ENCODE assay signal across 28 cellular contexts in the genomic region with DNA sequence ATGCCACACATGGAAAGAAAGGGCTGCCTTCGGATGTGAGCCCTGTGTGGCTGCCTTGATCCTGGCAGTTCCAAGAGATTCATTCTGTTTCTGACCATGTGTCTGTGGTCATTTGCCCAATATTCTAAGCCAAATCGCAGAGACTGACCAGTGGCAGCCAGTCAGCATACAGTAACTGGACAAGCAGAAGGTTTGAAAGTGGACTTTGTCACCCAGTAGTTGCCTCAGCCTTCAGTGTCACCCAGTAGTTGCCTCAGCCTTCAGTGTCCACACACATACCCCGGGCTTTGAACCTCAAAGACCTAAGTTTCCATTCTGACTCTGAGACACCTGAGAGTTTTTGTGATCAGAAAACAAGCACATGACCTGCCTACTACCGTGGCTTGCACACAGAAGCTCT. TPM values are rescaled to one million over a fixed set of nuclear protein-coding genes. Genes with fewer than 3 reads are reported as not detected.
DNase-seq lines count a peak whose midpoint lies in the region; ATAC-seq and TF ChIP-seq lines count a peak whose summit lies in the region.
"Had no signal": no experiment of that assay in that cellular context is flagged by ENCODE, and none has a peak within 500 bp of the region (broad histone marks: within the 10 kb centered on the region; RNA-seq: fewer than 3 reads in every experiment).

No MANE protein-coding gene starts in this region.

- no peak for TF ChIP-seq CTCF in fibroblast of mammary gland (conservative IDR thresholded peaks at IDR 0.05; ENCODE audit: control insufficient read depth, insufficient read depth, low read depth, low read length)
- TF ChIP-seq CTCF in sigmoid colon (IDR thresholded peaks at IDR 0.05): no peak
- TF ChIP-seq CTCF in thyroid gland (IDR thresholded peaks at IDR 0.05): no peak

- no peak overlapping the region for H3K4me3 Mint-ChIP-seq in activated CD4-positive, alpha-beta T cell treated with anti-CD3 and anti-CD28 coated beads, Interleukin-2, amount 10 ng/mL, durations not matched to agents 24 days and 14 days

- H3K27ac Mint-ChIP-seq in activated CD4-positive, alpha-beta T cell treated with anti-CD3 and anti-CD28 coated beads, Interleukin-2, amount 10 ng/mL, durations not matched to agents 24 days and 14 days: no peak overlapping the region
- H3K27ac Mint-ChIP-seq: CD14-positive monocyte had no signal

- no peaks in the 10 kb centered on the region for H3K27me3 Mint-ChIP-seq in activated CD4-positive, alpha-beta T cell treated with anti-CD3 and anti-CD28 coated beads, Interleukin-2, amount 10 ng/mL, durations not matched to agents 24 days and 14 days

- H3K9me3 ChIP-seq in sigmoid colon (no peaks in the 10 kb centered on the region), thyroid gland (no peaks in the 10 kb centered on the region)
- H3K9me3 ChIP-seq: BE2C had no signal

- 82 to 83% methylated on average over 4 of the region's 4 CpGs for WGBS in sigmoid colon, 2 donors
- 90 to 91% methylated on average over 4 of the region's 4 CpGs for WGBS in thyroid gland, 2 donors

- no peaks in the 10 kb centered on the region for H3K9me3 Mint-ChIP-seq in activated CD4-positive, alpha-beta T cell treated with anti-CD3 and anti-CD28 coated beads, Interleukin-2, amount 10 ng/mL, durations not matched to agents 24 days and 14 days

- DNase-seq in activated CD4-positive, alpha-beta T cell treated with anti-CD3 and anti-CD28 coated beads, Interleukin-2, amount 10 ng/mL, durations not matched to agents 24 days and 14 days: peak; percentile 51
- DNase-seq in activated CD4-positive, alpha-beta T cell treated with anti-CD3 and anti-CD28 coated beads, Interleukin-2, amount 50 U/mL, for 4 hours: no peak
- DNase-seq in fibroblast of mammary gland (ENCODE audit: low read depth) (peak; percentile 22), medulla oblongata (ENCODE audit: extremely low spot score) (peak; percentile 22), sigmoid colon (no peak), thyroid gland (no peak), NCI-H1048 (lab: John Stamatoyannopoulos, UW) (no peak)
- DNase-seq: ACHN, BE2C, Calu3, DMS79 treated with DMSO at 0.1 percent for 48 hours, GF-D8, GOT3, Kasumi-1, MV-4-11, NCI-H1105 treated with DMSO at 0.1 percent for 48 hours, NCI-H146, NCI-H1930, NCI-H526 treated with DMSO at 0.1 percent for 48 hours, SHP77 had no signal

- H3K4me1 ChIP-seq in sigmoid colon (peaks cover 0 to 18% (median 15%) of the 10 kb centered on the region in 4 donors), thyroid gland (peaks cover 0 to 23% of the 10 kb centered on the region in 2 donors)
- H3K4me1 ChIP-seq: BE2C had no signal

- H3K27ac ChIP-seq in sigmoid colon: no peak overlapping the region
- H3K27ac ChIP-seq in thyroid gland: no peak overlapping the region
- H3K27ac ChIP-seq: 22Rv1, RWPE1 had no signal

- H3K4me1 Mint-ChIP-seq in activated CD4-positive, alpha-beta T cell treated with anti-CD3 and anti-CD28 coated beads, Interleukin-2, amount 10 ng/mL, durations not matched to agents 24 days and 14 days: peaks cover 17% of the 10 kb centered on the region

- intact Hi-C loops in activated CD4-positive, alpha-beta T cell treated with anti-CD3 and anti-CD28 coated beads, Interleukin-2, amount 10 ng/mL, durations not matched to agents 24 days and 14 days (cut with micrococcal nuclease): loop anchor here (5.0 to 10.0 kb wide), 3 partner anchors 82 to 165 kb away; a partner anchor contains a TSS
- intact Hi-C loops in sigmoid colon (cut with DNase I) (no loop called here), thyroid gland (cut with DNase I) (no loop called here)

- H3K4me3 ChIP-seq in fibroblast of mammary gland (ENCODE audit: control insufficient read depth, low read depth, low read length): no peak overlapping the region
- H3K4me3 ChIP-seq in sigmoid colon: no peak overlapping the region
- no peak overlapping the region for H3K4me3 ChIP-seq in thyroid gland (replicated peaks in 1 of 3)
- H3K4me3 ChIP-seq: K562 had no signal

- ATAC-seq in HG03378 (IDR thresholded peaks at IDR 0.05; ENCODE audit: unreplicated experiment): no peak
- ATAC-seq: HCT116, K562 had no signal

- H3K36me3 ChIP-seq in sigmoid colon: no peaks in the 10 kb centered on the region
- H3K36me3 ChIP-seq in thyroid gland: no peaks in the 10 kb centered on the region
- H3K36me3 ChIP-seq: BE2C had no signal

- no peak for TF ChIP-seq EP300 in sigmoid colon (IDR thresholded peaks at IDR 0.05)

- H3K27me3 ChIP-seq in sigmoid colon (no peaks in the 10 kb centered on the region), thyroid gland (no peaks in the 10 kb centered on the region)
- H3K27me3 ChIP-seq: BE2C had no signal

- TF ChIP-seq POLR2A in sigmoid colon (IDR thresholded peaks at IDR 0.05) (no peak), thyroid gland (IDR thresholded peaks at IDR 0.05) (no peak)

- peaks cover 7% of the 10 kb centered on the region for H3K36me3 Mint-ChIP-seq in activated CD4-positive, alpha-beta T cell treated with anti-CD3 and anti-CD28 coated beads, Interleukin-2, amount 10 ng/mL, durations not matched to agents 24 days and 14 days (ENCODE audit: low read depth)

RNA-seq across cellular contexts. Expression of a gene that starts 5.0 kb away (rescaled TPM):
- 0.38 and 0.49 TPM in 2 replicates for total RNA-seq in activated CD4-positive, alpha-beta T cell treated with anti-CD3 and anti-CD28 coated beads, Interleukin-2, amount 10 ng/mL, durations not matched to agents 24 days and 14 days
- total RNA-seq in sigmoid colon: under 1 TPM in 1 of 4 donors, not detected in 3; 0.83 TPM
- polyA plus RNA-seq in sigmoid colon: under 1 TPM in 1 of 3 donors, not detected in 2; 0.12 TPM
- total RNA-seq in thyroid gland: 1 to 10 TPM in 1 of 4 donors, not detected in 3; 1.9 TPM
- total RNA-seq: Calu3, K562, MCF 10A, SK-MEL-5 had no signal
- polyA plus RNA-seq: CD14-positive monocyte, K562 had no signal

Comparison
In these comparisons a context has a peak if more than half of its experiments do, and no peak if none do; other contexts are left out.
1. DNase-seq: peak in activated CD4-positive, alpha-beta T cell treated with anti-CD3 and anti-CD28 coated beads, Interleukin-2, amount 10 ng/mL, durations not matched to agents 24 days and 14 days (single experiment), fibroblast of mammary gland (single experiment) and medulla oblongata (single experiment); none in activated CD4-positive, alpha-beta T cell treated with anti-CD3 and anti-CD28 coated beads, Interleukin-2, amount 50 U/mL, for 4 hours (0 of 2), sigmoid colon (single experiment), thyroid gland (0 of 2) and NCI-H1048 (single experiment).